In the genomic region with DNA sequence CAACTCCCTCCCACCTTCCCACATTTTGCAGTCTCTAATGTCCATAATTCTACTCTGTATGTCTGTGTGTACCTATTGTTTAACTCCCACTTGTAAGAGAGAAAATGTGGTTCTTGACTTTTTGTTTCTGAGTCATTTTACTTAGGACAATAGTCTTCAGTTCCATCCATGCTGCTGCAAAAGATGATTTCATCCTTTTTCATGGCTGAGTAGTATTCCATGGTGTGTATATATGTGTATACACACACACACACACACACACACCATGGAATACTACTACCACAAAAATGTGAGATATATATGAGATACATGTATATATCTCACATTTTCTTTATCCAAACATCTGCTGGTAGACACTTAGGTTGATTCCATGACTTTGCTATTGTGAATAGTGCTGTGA, we compare ENCODE assay signal across 3 cellular contexts.
TF ChIP-seq lines count a peak whose summit lies in the region.

No MANE protein-coding gene starts in this region.

TF ChIP-seq in HEK293, 187 proteins besides CTCF, POLR2A, EP300 and RAD21:
- no peak for TF ChIP-seq ZNF274 (IDR thresholded peaks at IDR 0.05; ENCODE audit: low read length)
- TF ChIP-seq ZNF274 (tag by site-specific recombination; IDR thresholded peaks at IDR 0.05; ENCODE audit: borderline replicate concordance): no peak
- peak; percentile 68 for TF ChIP-seq ZNF146 (tag by site-specific recombination; IDR thresholded peaks at IDR 0.05)
- TF ChIP-seq, protein P1, sequence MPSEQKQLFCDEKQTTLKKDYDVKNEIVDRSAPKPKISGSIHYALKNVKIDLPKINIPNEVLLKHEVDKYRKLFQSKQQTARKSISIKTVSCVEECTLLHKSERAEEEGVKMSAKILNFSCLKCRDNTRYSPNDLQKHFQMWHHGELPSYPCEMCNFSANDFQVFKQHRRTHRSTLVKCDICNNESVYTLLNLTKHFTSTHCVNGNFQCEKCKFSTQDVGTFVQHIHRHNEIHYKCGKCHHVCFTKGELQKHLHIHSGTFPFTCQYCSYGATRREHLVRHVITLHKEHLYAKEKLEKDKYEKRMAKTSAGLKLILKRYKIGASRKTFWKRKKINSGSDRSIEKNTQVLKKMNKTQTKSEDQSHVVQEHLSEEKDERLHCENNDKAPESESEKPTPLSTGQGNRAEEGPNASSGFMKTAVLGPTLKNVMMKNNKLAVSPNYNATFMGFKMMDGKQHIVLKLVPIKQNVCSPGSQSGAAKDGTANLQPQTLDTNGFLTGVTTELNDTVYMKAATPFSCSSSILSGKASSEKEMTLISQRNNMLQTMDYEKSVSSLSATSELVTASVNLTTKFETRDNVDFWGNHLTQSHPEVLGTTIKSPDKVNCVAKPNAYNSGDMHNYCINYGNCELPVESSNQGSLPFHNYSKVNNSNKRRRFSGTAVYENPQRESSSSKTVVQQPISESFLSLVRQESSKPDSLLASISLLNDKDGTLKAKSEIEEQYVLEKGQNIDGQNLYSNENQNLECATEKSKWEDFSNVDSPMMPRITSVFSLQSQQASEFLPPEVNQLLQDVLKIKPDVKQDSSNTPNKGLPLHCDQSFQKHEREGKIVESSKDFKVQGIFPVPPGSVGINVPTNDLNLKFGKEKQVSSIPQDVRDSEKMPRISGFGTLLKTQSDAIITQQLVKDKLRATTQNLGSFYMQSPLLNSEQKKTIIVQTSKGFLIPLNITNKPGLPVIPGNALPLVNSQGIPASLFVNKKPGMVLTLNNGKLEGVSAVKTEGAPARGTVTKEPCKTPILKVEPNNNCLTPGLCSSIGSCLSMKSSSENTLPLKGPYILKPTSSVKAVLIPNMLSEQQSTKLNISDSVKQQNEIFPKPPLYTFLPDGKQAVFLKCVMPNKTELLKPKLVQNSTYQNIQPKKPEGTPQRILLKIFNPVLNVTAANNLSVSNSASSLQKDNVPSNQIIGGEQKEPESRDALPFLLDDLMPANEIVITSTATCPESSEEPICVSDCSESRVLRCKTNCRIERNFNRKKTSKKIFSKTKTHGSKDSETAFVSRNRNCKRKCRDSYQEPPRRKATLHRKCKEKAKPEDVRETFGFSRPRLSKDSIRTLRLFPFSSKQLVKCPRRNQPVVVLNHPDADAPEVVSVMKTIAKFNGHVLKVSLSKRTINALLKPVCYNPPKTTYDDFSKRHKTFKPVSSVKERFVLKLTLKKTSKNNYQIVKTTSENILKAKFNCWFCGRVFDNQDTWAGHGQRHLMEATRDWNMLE (tag by site-specific recombination; conservative IDR thresholded peaks at IDR 0.05; ENCODE audit: low read depth): no peak
- TF ChIP-seq ZBTB17 (tag by site-specific recombination; IDR thresholded peaks at IDR 0.05): no peak
- TF ChIP-seq, protein P2, sequence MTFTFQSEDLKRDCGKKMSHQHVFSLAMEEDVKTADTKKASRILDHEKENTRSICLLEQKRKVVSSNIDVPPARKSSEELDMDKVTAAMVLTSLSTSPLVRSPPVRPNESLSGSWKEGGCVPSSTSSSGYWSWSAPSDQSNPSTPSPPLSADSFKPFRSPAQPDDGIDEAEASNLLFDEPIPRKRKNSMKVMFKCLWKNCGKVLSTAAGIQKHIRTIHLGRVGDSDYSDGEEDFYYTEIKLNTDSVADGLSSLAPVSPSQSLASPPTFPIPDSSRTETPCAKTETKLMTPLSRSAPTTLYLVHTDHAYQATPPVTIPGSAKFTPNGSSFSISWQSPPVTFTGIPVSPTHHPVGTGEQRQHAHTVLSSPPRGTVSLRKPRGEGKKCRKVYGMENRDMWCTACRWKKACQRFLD (tag by site-specific recombination; IDR thresholded peaks at IDR 0.05): no peak
- TF ChIP-seq GLI2 (tag by site-specific recombination; IDR thresholded peaks at IDR 0.05; ENCODE audit: borderline replicate concordance, low read depth): no peak
- TF ChIP-seq ZNF548 (tag by site-specific recombination; IDR thresholded peaks at IDR 0.05): no peak
TF ChIP-seq in HEK293: peak in this region for 1.

TF ChIP-seq in K562, 482 proteins besides CTCF, POLR2A, EP300 and RAD21:
- TF ChIP-seq ZNF146 (CRISPR knock-in tag; IDR thresholded peaks at IDR 0.05; ENCODE audit: unreplicated experiment) (peak; percentile 82), SMARCB1 (IDR thresholded peaks at IDR 0.05; ENCODE audit: insufficient read length, low read depth) (no peak), SRSF1 (IDR thresholded peaks at IDR 0.05; ENCODE audit: low read depth, low read length) (no peak), ZNF134 (CRISPR knock-in tag; conservative IDR thresholded peaks at IDR 0.05) (no peak), KDM1A (IDR thresholded peaks at IDR 0.05) (peak in 1 of 2 experiments; percentile 15; a peak in 1 of 4 replicates), RBM25 (IDR thresholded peaks at IDR 0.05; ENCODE audit: low read depth, low read length, severe bottlenecking) (peak; percentile 75), ZNF224 (CRISPR knock-in tag; IDR thresholded peaks at IDR 0.05) (no peak)
- TF ChIP-seq, protein P3, sequence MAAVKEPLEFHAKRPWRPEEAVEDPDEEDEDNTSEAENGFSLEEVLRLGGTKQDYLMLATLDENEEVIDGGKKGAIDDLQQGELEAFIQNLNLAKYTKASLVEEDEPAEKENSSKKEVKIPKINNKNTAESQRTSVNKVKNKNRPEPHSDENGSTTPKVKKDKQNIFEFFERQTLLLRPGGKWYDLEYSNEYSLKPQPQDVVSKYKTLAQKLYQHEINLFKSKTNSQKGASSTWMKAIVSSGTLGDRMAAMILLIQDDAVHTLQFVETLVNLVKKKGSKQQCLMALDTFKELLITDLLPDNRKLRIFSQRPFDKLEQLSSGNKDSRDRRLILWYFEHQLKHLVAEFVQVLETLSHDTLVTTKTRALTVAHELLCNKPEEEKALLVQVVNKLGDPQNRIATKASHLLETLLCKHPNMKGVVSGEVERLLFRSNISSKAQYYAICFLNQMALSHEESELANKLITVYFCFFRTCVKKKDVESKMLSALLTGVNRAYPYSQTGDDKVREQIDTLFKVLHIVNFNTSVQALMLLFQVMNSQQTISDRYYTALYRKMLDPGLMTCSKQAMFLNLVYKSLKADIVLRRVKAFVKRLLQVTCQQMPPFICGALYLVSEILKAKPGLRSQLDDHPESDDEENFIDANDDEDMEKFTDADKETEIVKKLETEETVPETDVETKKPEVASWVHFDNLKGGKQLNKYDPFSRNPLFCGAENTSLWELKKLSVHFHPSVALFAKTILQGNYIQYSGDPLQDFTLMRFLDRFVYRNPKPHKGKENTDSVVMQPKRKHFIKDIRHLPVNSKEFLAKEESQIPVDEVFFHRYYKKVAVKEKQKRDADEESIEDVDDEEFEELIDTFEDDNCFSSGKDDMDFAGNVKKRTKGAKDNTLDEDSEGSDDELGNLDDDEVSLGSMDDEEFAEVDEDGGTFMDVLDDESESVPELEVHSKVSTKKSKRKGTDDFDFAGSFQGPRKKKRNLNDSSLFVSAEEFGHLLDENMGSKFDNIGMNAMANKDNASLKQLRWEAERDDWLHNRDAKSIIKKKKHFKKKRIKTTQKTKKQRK (IDR thresholded peaks at IDR 0.05; ENCODE audit: borderline replicate concordance, low read depth, low read length): no peak

TF ChIP-seq in H1, 55 proteins besides CTCF, POLR2A, EP300 and RAD21:
- TF ChIP-seq KDM1A (IDR thresholded peaks at IDR 0.05; ENCODE audit: borderline replicate concordance, low read length) (0 out of 2 replicates have a peak, but pooled peaks have one; percentile 62), RBBP5 (IDR thresholded peaks at IDR 0.05; ENCODE audit: borderline replicate concordance, low read depth, low read length) (no peak), SIN3A (conservative IDR thresholded peaks at IDR 0.05 in 1 of 2, IDR thresholded peaks at IDR 0.05 in 1 of 2; ENCODE audit: low read depth in 1 of 2, low read length in 2 of 2) (no peak)
- TF ChIP-seq, protein P4, sequence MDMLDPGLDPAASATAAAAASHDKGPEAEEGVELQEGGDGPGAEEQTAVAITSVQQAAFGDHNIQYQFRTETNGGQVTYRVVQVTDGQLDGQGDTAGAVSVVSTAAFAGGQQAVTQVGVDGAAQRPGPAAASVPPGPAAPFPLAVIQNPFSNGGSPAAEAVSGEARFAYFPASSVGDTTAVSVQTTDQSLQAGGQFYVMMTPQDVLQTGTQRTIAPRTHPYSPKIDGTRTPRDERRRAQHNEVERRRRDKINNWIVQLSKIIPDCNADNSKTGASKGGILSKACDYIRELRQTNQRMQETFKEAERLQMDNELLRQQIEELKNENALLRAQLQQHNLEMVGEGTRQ (IDR thresholded peaks at IDR 0.05; ENCODE audit: low read length): no peak
